8 cellular contexts compared by ENCODE assay signal in genomic region chr21:39444406-39445145, GRCh38. TPM values are rescaled to one million over a fixed set of nuclear protein-coding genes. Genes with fewer than 3 reads are reported as not detected.
DNase-seq lines count a peak whose midpoint lies in the region; ATAC-seq, FAIRE-seq and TF ChIP-seq lines count a peak whose summit lies in the region.

No MANE protein-coding gene starts in this region.

- peak overlapping the region; percentile 94 for H3K4me3 ChIP-seq in endodermal cell (ENCODE audit: low read length)

- H3K27me3 ChIP-seq in endodermal cell (ENCODE audit: control insufficient read depth, insufficient read depth, low read length, poor library complexity, severe bottlenecking) = no peaks in the 10 kb centered on the region

- FAIRE-seq in H54 (lab: Jason Lieb, UNC) = no peak

- no peaks in the 10 kb centered on the region for H3K9me3 Mint-ChIP-seq in endodermal cell
- no peaks in the 10 kb centered on the region for H3K9me3 Mint-ChIP-seq in naive B cell

- WGBS in endodermal cell (ENCODE audit: insufficient coverage in 1 of 2, insufficient read length in 1 of 2), 2 experiments = 35 to 43% methylated on average over 10 to 12 of the region's 13 CpGs

- H3K36me3 ChIP-seq in endodermal cell (ENCODE audit: control insufficient read depth, insufficient read depth, low read length) = no peaks in the 10 kb centered on the region

- H3K9ac ChIP-seq in endodermal cell (ENCODE audit: extremely low read depth, low read length, poor library complexity, severe bottlenecking) = peak overlapping the region; percentile 93

- no peaks in the 10 kb centered on the region for H3K4me1 ChIP-seq in endodermal cell (ENCODE audit: control insufficient read depth, insufficient read depth, low read length)

- peak overlapping the region; percentile 78 for H3K4me3 Mint-ChIP-seq in endodermal cell
- peak overlapping the region; percentile 92 to 98 (median 96) for H3K4me3 Mint-ChIP-seq in naive B cell

- peaks cover 11% of the 10 kb centered on the region for H3K9me3 ChIP-seq in endodermal cell (ENCODE audit: control insufficient read depth, low read length)

- no peak for TF ChIP-seq CTCF in endodermal cell (conservative IDR thresholded peaks at IDR 0.05)

- no peak overlapping the region for H3K27ac ChIP-seq in endodermal cell (ENCODE audit: low read depth, low read length)

- H3K27me3 Mint-ChIP-seq in endodermal cell (ENCODE audit: insufficient read depth) = peaks cover 2% of the 10 kb centered on the region
- H3K27me3 Mint-ChIP-seq in naive B cell = peaks cover 0 to 39% (median 28%) of the 10 kb centered on the region in 3 donors

- H3K27ac Mint-ChIP-seq in endodermal cell = peak overlapping the region; percentile 84
- H3K27ac Mint-ChIP-seq in naive B cell = peak overlapping the region; percentile 83 to 95 (median 92)

- no peak for TF ChIP-seq POLR2A in H54 (IDR thresholded peaks at IDR 0.05; ENCODE audit: low read depth, low read length)

- H3K4me1 Mint-ChIP-seq in endodermal cell (peaks cover 34% of the 10 kb centered on the region), naive B cell (peaks cover 12 to 16% (median 12%) of the 10 kb centered on the region in 3 donors)

- H3K36me3 Mint-ChIP-seq in endodermal cell (ENCODE audit: low read depth) (peaks cover 8% of the 10 kb centered on the region), naive B cell (no peaks in the 10 kb centered on the region)

- DNase-seq in H54 (ENCODE audit: insufficient read length, low spot score) (peak; percentile 35), RKO (ENCODE audit: low spot score) (peak; percentile 35), endodermal cell (peak; percentile 57), naive B cell (peak; percentile 7), SK-N-DZ (ENCODE audit: low spot score) (no peak)
- DNase-seq in stimulated activated CD4-positive, alpha-beta T cell treated with anti-CD3 and anti-CD28 coated beads, Interleukin-2, amount 100 ng/mL, for 24 hours = no peak
- DNase-seq in activated CD8-positive, alpha-beta memory T cell treated with anti-CD3 and anti-CD28 coated beads, Interleukin-2, amount 50 U/mL, for 4 hours = no peak

- ATAC-seq in naive B cell (ENCODE audit: low read depth in 2 of 2) (no peak), GM21786 (IDR thresholded peaks at IDR 0.05; ENCODE audit: unreplicated experiment) (no peak)

RNA-seq across cellular contexts. Expression of gene LCA5L, which starts 1.0 kb away (rescaled TPM):
- 1 to 10 TPM; 2.4 to 3.6 TPM for total RNA-seq in endodermal cell
- polyA plus RNA-seq in endodermal cell (2013, experiment 1 of 2) = 1.5 TPM
- polyA plus RNA-seq in endodermal cell (2013, experiment 2 of 2) = 1.7 TPM
- polyA plus RNA-seq in naive B cell (ENCODE audit: low read depth in 6 of 6) = not detected
- 0.92 and 1.3 TPM in 2 replicates for polyA plus RNA-seq in SK-N-DZ (2014; cell fraction: cytosol; rRNA removed)
- 0.13 and 0.76 TPM in 2 replicates for polyA plus RNA-seq in SK-N-DZ (2014; cell fraction: nucleus; rRNA removed)

RNA-seq across cellular contexts. Expression of gene SH3BGR, which starts 7.2 kb away (rescaled TPM):
- total RNA-seq in endodermal cell = 10 to 100 TPM; 18.8 to 22.4 TPM
- polyA plus RNA-seq in endodermal cell (2013, experiment 1 of 2) = 15.7 TPM
- polyA plus RNA-seq in endodermal cell (2013, experiment 2 of 2) = 13.5 TPM
- polyA plus RNA-seq in naive B cell (ENCODE audit: low read depth in 6 of 6) = 1 to 10 TPM in 3 of 6 donors, under 1 TPM in 1, not detected in 2; 0.86 to 2.5 (median 1.6) TPM
- polyA plus RNA-seq in SK-N-DZ (2014; cell fraction: cytosol; rRNA removed) = 0.98 and 2.0 TPM in 2 replicates
- polyA plus RNA-seq in SK-N-DZ (2014; cell fraction: nucleus; rRNA removed) = 2.7 and 4.6 TPM in 2 replicates

Comparison
In these comparisons a context has a peak if more than half of its experiments do, and no peak if none do; other contexts are left out.
1. DNase-seq: peak in H54 (single experiment), RKO (single experiment), endodermal cell (single experiment) and naive B cell (single experiment); none in stimulated activated CD4-positive, alpha-beta T cell treated with anti-CD3 and anti-CD28 coated beads, Interleukin-2, amount 100 ng/mL, for 24 hours (0 of 2), SK-N-DZ (single experiment) and activated CD8-positive, alpha-beta memory T cell treated with anti-CD3 and anti-CD28 coated beads, Interleukin-2, amount 50 U/mL, for 4 hours (single experiment).